Comparison of ENCODE assay signal across 10 cellular contexts in the genomic region with DNA sequence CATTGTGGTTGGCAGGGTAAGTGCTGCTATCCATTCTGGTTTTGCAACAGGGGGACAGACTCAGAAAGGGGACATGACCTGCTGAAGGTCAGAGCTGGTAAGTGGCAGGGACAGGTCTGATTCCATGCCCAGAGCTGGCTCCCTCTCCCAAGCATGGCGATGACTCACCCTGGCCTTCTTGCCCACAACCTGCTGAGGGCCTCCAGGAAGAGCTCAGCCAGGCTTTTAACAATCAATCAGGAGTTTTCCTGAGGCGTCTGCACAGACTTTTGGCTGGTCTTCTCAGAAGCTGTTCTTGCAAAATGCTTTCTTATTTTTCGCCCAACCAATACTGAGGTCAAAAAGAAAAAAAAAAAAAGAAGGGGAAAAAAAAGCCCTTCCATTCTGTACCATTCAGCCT. TPM values are rescaled to one million over a fixed set of nuclear protein-coding genes. Genes with fewer than 3 reads are reported as not detected.
DNase-seq lines count a peak whose midpoint lies in the region; ATAC-seq, FAIRE-seq and TF ChIP-seq lines count a peak whose summit lies in the region.
"Had no signal": no experiment of that assay in that cellular context is flagged by ENCODE, and none has a peak within 500 bp of the region (broad histone marks: within the 10 kb centered on the region; RNA-seq: fewer than 3 reads in every experiment).

No MANE protein-coding gene starts in this region.

- H3K4me3 ChIP-seq in bronchial epithelial cell (ENCODE audit: low read depth, low read length) (no peak overlapping the region), lower lobe of right lung (no peak overlapping the region)

- peaks cover 3% of the 10 kb centered on the region for H3K27me3 ChIP-seq in bronchial epithelial cell (ENCODE audit: control insufficient read depth, insufficient read depth, low read length)
- H3K27me3 ChIP-seq in lower lobe of right lung (ENCODE audit: low read depth) = no peaks in the 10 kb centered on the region

- ATAC-seq in lower lobe of right lung (peak; percentile 44 to 54), HG03139 (IDR thresholded peaks at IDR 0.05; ENCODE audit: unreplicated experiment) (no peak), GM21447 (IDR thresholded peaks at IDR 0.05; ENCODE audit: unreplicated experiment) (no peak), HG03520 (IDR thresholded peaks at IDR 0.05; ENCODE audit: unreplicated experiment) (no peak)

- TF ChIP-seq CTCF in bronchial epithelial cell (IDR thresholded peaks at IDR 0.05; ENCODE audit: insufficient read depth, low read length, severe bottlenecking) = no peak
- no peak for TF ChIP-seq CTCF in lower lobe of right lung (IDR thresholded peaks at IDR 0.05)

- no peak overlapping the region for H3K27ac ChIP-seq in lower lobe of right lung

- peak; percentile 28 for DNase-seq in Ammon's horn (ENCODE audit: low spot score)
- DNase-seq in LHCN-M2 (ENCODE audit: low read depth) = peak; percentile 41
- DNase-seq in bronchial epithelial cell (ENCODE audit: low read depth) = peak; percentile 48
- no peak for DNase-seq in lower lobe of right lung
- DNase-seq in effector CD8-positive, alpha-beta T cell (lab: John Stamatoyannopoulos, UW) = no peak
- DNase-seq: DND-41 had no signal

- intact Hi-C loops in lower lobe of right lung (cut with DNase I) = no loop called here

- no peaks in the 10 kb centered on the region for H3K9me3 ChIP-seq in lower lobe of right lung

- no peak for FAIRE-seq in bronchial epithelial cell (lab: Jason Lieb, UNC)

- H3K4me1 ChIP-seq in lower lobe of right lung = peaks cover 8% of the 10 kb centered on the region

- H3K36me3 ChIP-seq in bronchial epithelial cell (ENCODE audit: control insufficient read depth, insufficient read depth, low read length) (no peaks in the 10 kb centered on the region), lower lobe of right lung (no peaks in the 10 kb centered on the region)

RNA-seq across cellular contexts. Expression of a gene that starts 17.9 kb away (rescaled TPM):
- total RNA-seq in LHCN-M2 (2014; rRNA removed) = not detected in 2 replicates
- not detected for polyA plus RNA-seq in LHCN-M2 (2012)
- not detected in 2 replicates for total RNA-seq in bronchial epithelial cell
- 0.06 TPM for total RNA-seq in lower lobe of right lung
- total RNA-seq: dermis microvascular lymphatic vessel endothelial cell had no signal

Comparison
In these comparisons a context has a peak if more than half of its experiments do, and no peak if none do; other contexts are left out.
1. DNase-seq: peak in Ammon's horn (single experiment), LHCN-M2 (single experiment) and bronchial epithelial cell (single experiment); none in lower lobe of right lung (single experiment) and effector CD8-positive, alpha-beta T cell (single experiment).
2. ATAC-seq: peak in lower lobe of right lung (2 of 2); none in HG03139 (single experiment), GM21447 (single experiment) and HG03520 (single experiment).